1 cellular context compared by ENCODE assay signal in the genomic region with DNA sequence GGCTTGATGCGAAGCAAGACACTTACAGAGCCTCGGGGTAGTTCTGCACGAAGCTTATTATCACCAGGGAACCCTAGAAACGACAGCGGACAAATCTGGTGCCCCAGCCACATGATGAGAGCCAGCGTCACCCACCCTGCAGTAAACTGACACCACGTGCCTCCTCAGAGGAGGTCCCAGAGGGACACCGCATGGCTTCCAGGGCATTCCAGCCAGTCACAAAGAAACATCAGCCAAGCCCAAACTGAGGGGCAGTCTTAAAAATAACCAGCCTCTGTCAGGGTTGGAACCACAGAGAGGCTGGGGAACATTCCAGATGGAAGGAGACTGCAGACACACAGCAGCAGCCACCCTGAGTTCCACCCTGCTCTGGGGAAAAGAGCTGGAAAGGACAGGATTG.
TF ChIP-seq lines count a peak whose summit lies in the region.

No MANE protein-coding gene starts in this region.

TF ChIP-seq in HepG2, 621 proteins besides CTCF, POLR2A, EP300 and RAD21:
- TF ChIP-seq, protein P1, sequence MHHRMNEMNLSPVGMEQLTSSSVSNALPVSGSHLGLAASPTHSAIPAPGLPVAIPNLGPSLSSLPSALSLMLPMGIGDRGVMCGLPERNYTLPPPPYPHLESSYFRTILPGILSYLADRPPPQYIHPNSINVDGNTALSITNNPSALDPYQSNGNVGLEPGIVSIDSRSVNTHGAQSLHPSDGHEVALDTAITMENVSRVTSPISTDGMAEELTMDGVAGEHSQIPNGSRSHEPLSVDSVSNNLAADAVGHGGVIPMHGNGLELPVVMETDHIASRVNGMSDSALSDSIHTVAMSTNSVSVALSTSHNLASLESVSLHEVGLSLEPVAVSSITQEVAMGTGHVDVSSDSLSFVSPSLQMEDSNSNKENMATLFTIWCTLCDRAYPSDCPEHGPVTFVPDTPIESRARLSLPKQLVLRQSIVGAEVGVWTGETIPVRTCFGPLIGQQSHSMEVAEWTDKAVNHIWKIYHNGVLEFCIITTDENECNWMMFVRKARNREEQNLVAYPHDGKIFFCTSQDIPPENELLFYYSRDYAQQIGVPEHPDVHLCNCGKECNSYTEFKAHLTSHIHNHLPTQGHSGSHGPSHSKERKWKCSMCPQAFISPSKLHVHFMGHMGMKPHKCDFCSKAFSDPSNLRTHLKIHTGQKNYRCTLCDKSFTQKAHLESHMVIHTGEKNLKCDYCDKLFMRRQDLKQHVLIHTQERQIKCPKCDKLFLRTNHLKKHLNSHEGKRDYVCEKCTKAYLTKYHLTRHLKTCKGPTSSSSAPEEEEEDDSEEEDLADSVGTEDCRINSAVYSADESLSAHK (CRISPR knock-in tag; IDR thresholded peaks at IDR 0.05; ENCODE audit: borderline replicate concordance) = no peak
- TF ChIP-seq SALL2 (CRISPR knock-in tag; IDR thresholded peaks at IDR 0.05) (no peak), AGO1 (IDR thresholded peaks at IDR 0.05; ENCODE audit: low read depth, low read length, poor library complexity, severe bottlenecking) (no peak), SIX4 (CRISPR knock-in tag; IDR thresholded peaks at IDR 0.05) (no peak), ZKSCAN8 (CRISPR knock-in tag; IDR thresholded peaks at IDR 0.05; ENCODE audit: borderline replicate concordance) (no peak), ZNF552 (CRISPR knock-in tag; IDR thresholded peaks at IDR 0.05; ENCODE audit: borderline replicate concordance) (no peak), RELA (CRISPR knock-in tag; IDR thresholded peaks at IDR 0.05) (no peak), ZNF761 (CRISPR knock-in tag; conservative IDR thresholded peaks at IDR 0.05) (no peak)
- TF ChIP-seq, protein P2, sequence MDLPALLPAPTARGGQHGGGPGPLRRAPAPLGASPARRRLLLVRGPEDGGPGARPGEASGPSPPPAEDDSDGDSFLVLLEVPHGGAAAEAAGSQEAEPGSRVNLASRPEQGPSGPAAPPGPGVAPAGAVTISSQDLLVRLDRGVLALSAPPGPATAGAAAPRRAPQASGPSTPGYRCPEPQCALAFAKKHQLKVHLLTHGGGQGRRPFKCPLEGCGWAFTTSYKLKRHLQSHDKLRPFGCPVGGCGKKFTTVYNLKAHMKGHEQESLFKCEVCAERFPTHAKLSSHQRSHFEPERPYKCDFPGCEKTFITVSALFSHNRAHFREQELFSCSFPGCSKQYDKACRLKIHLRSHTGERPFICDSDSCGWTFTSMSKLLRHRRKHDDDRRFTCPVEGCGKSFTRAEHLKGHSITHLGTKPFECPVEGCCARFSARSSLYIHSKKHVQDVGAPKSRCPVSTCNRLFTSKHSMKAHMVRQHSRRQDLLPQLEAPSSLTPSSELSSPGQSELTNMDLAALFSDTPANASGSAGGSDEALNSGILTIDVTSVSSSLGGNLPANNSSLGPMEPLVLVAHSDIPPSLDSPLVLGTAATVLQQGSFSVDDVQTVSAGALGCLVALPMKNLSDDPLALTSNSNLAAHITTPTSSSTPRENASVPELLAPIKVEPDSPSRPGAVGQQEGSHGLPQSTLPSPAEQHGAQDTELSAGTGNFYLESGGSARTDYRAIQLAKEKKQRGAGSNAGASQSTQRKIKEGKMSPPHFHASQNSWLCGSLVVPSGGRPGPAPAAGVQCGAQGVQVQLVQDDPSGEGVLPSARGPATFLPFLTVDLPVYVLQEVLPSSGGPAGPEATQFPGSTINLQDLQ (CRISPR knock-in tag; IDR thresholded peaks at IDR 0.05) = no peak
- TF ChIP-seq, protein P3, sequence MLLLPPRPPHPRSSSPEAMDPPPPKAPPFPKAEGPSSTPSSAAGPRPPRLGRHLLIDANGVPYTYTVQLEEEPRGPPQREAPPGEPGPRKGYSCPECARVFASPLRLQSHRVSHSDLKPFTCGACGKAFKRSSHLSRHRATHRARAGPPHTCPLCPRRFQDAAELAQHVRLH (CRISPR knock-in tag; IDR thresholded peaks at IDR 0.05; ENCODE audit: borderline replicate concordance, low read depth) = no peak
- TF ChIP-seq, protein P4, sequence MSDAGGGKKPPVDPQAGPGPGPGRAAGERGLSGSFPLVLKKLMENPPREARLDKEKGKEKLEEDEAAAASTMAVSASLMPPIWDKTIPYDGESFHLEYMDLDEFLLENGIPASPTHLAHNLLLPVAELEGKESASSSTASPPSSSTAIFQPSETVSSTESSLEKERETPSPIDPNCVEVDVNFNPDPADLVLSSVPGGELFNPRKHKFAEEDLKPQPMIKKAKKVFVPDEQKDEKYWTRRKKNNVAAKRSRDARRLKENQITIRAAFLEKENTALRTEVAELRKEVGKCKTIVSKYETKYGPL (CRISPR knock-in tag; IDR thresholded peaks at IDR 0.05) = no peak
- TF ChIP-seq, protein P5, sequence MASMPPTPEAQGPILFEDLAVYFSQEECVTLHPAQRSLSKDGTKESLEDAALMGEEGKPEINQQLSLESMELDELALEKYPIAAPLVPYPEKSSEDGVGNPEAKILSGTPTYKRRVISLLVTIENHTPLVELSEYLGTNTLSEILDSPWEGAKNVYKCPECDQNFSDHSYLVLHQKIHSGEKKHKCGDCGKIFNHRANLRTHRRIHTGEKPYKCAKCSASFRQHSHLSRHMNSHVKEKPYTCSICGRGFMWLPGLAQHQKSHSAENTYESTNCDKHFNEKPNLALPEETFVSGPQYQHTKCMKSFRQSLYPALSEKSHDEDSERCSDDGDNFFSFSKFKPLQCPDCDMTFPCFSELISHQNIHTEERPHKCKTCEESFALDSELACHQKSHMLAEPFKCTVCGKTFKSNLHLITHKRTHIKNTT (CRISPR knock-in tag; IDR thresholded peaks at IDR 0.05) = no peak
